31 cellular contexts compared by ENCODE assay signal in genomic region chr6:108623995-108624394, GRCh38.
"Had no signal": no experiment of that assay in that cellular context is flagged by ENCODE, and none has a peak within 500 bp of the region (broad histone marks: within the 10 kb centered on the region; RNA-seq: fewer than 3 reads in every experiment).

No MANE protein-coding gene starts in this region.

- H3K4me3 Mint-ChIP-seq: activated CD4-positive, alpha-beta memory T cell treated with anti-CD3 and anti-CD28 coated beads for 36 hours; activated naive CD4-positive, alpha-beta T cell treated with anti-CD3 and anti-CD28 coated beads for 36 hours; activated naive CD8-positive, alpha-beta T cell treated with anti-CD3 and anti-CD28 coated beads for 36 hours; activated T-helper 1 cell treated with anti-CD3 and anti-CD28 coated beads, Interleukin-12 subunit alpha, Interleukin-12 subunit beta, Interleukin-2, Interleukin-4 antibody, amounts not matched to agents 30 ng/mL and 10 ng/mL and 1 ng/mL, durations not matched to agents 14 hours and 24 hours and 36 hours; brain; effector memory CD8-positive, alpha-beta T cell; immature natural killer cell; stimulated activated naive B cell treated with anti-CD40 and anti-IgM and Interleukin-4, amounts not matched to agents 10 μg/mL and 1 μg/mL and 100 μg/mL, for 72 hours; T-helper 2 cell treated with Interferon-gamma antibody and Interleukin-4, amounts not matched to agents 5 μg/mL and 100 μg/mL, for 36 hours had no signal

- DNase-seq: activated CD4-positive, alpha-beta memory T cell treated with anti-CD3 and anti-CD28 coated beads for 36 hours; activated CD4-positive, alpha-beta T cell treated with anti-CD3 and anti-CD28 coated beads for 48 hours; activated CD8-positive, alpha-beta memory T cell treated with anti-CD3 and anti-CD28 coated beads, Interleukin-2, amount 50 U/mL, for 4 hours; activated effector memory CD4-positive, alpha-beta T cell treated with anti-CD3 and anti-CD28 coated beads, Interleukin-2, amount 50 U/mL, for 16 hours; activated naive CD4-positive, alpha-beta T cell treated with anti-CD3 and anti-CD28 coated beads for 36 hours; activated naive CD8-positive, alpha-beta T cell treated with anti-CD3 and anti-CD28 coated beads for 36 hours; activated T-cell treated with anti-CD3 and anti-CD28 coated beads, Interleukin-2, amount 50 U/mL, for 1 hour; dorsolateral prefrontal cortex; effector memory CD8-positive, alpha-beta T cell; erythroblast; head of caudate nucleus; hypothalamus; immature natural killer cell; kidney; left colon; nucleus accumbens; pancreas; stimulated activated CD4-positive, alpha-beta T cell treated with anti-CD3 and anti-CD28 coated beads, Interleukin-15, amount 100 ng/mL, for 24 hours; stimulated activated CD4-positive, alpha-beta T cell treated with anti-CD3 and anti-CD28 coated beads, Interleukin-2, amount 100 ng/mL, for 24 hours; stimulated activated naive B cell treated with anti-CD40 and anti-IgM and Interleukin-4, amounts not matched to agents 10 μg/mL and 1 μg/mL and 100 μg/mL, for 72 hours; stomach; T-helper 1 cell had no signal

- H3K27me3 Mint-ChIP-seq: activated CD4-positive, alpha-beta memory T cell treated with anti-CD3 and anti-CD28 coated beads for 36 hours; activated naive CD8-positive, alpha-beta T cell treated with anti-CD3 and anti-CD28 coated beads for 36 hours; brain; effector memory CD8-positive, alpha-beta T cell; stimulated activated naive B cell treated with anti-CD40 and anti-IgM and Interleukin-4, amounts not matched to agents 10 μg/mL and 1 μg/mL and 100 μg/mL, for 72 hours had no signal

- H3K36me3 ChIP-seq: ascending aorta, cardiac muscle cell, pancreas, prostate gland, stomach, suprapubic skin, tibial nerve had no signal

- H3K27ac Mint-ChIP-seq: activated CD4-positive, alpha-beta memory T cell treated with anti-CD3 and anti-CD28 coated beads for 36 hours; activated naive CD4-positive, alpha-beta T cell treated with anti-CD3 and anti-CD28 coated beads for 36 hours; activated naive CD8-positive, alpha-beta T cell treated with anti-CD3 and anti-CD28 coated beads for 36 hours; activated T-helper 1 cell treated with anti-CD3 and anti-CD28 coated beads, Interleukin-12 subunit alpha, Interleukin-12 subunit beta, Interleukin-2, Interleukin-4 antibody, amounts not matched to agents 30 ng/mL and 10 ng/mL and 1 ng/mL, durations not matched to agents 14 hours and 24 hours and 36 hours; immature natural killer cell; stimulated activated naive B cell treated with anti-CD40 and anti-IgM and Interleukin-4, amounts not matched to agents 10 μg/mL and 1 μg/mL and 100 μg/mL, for 72 hours; T-helper 2 cell treated with Interferon-gamma antibody and Interleukin-4, amounts not matched to agents 5 μg/mL and 100 μg/mL, for 36 hours had no signal

- H3K4me3 ChIP-seq: cardiac muscle cell, dorsolateral prefrontal cortex, lung, pancreas, prostate gland, stomach, suprapubic skin, tibial nerve had no signal

- H3K4me1 ChIP-seq: prostate gland had no signal

- ATAC-seq: effector memory CD8-positive, alpha-beta T cell; left colon; pancreas; stimulated activated naive B cell treated with anti-CD40 and anti-IgM and Interleukin-4, amounts not matched to agents 10 μg/mL and 1 μg/mL and 100 μg/mL, for 72 hours had no signal

- H3K27ac ChIP-seq: cardiac muscle cell, pancreas had no signal

- H3K27me3 ChIP-seq: ascending aorta, cardiac muscle cell, dorsolateral prefrontal cortex, pancreas, stomach, suprapubic skin, tibial nerve had no signal

- H3K36me3 Mint-ChIP-seq: activated CD4-positive, alpha-beta memory T cell treated with anti-CD3 and anti-CD28 coated beads for 36 hours; immature natural killer cell had no signal

- H3K9me3 Mint-ChIP-seq: activated CD4-positive, alpha-beta memory T cell treated with anti-CD3 and anti-CD28 coated beads for 36 hours; activated naive CD4-positive, alpha-beta T cell treated with anti-CD3 and anti-CD28 coated beads for 36 hours; activated naive CD8-positive, alpha-beta T cell treated with anti-CD3 and anti-CD28 coated beads for 36 hours; activated T-helper 1 cell treated with anti-CD3 and anti-CD28 coated beads, Interleukin-12 subunit alpha, Interleukin-12 subunit beta, Interleukin-2, Interleukin-4 antibody, amounts not matched to agents 30 ng/mL and 10 ng/mL and 1 ng/mL, durations not matched to agents 14 hours and 24 hours and 36 hours; brain; effector memory CD8-positive, alpha-beta T cell; immature natural killer cell; stimulated activated naive B cell treated with anti-CD40 and anti-IgM and Interleukin-4, amounts not matched to agents 10 μg/mL and 1 μg/mL and 100 μg/mL, for 72 hours; T-helper 2 cell treated with Interferon-gamma antibody and Interleukin-4, amounts not matched to agents 5 μg/mL and 100 μg/mL, for 36 hours had no signal

- H3K9me3 ChIP-seq: ascending aorta, pancreas, prostate gland, stomach, suprapubic skin, tibial nerve had no signal
